ENCODE assay signal across 13 cellular contexts in genomic region chr4:68906238-68907137, GRCh38. TPM values are rescaled to one million over a fixed set of nuclear protein-coding genes. Genes with fewer than 3 reads are reported as not detected.
DNase-seq lines count a peak whose midpoint lies in the region; ATAC-seq, FAIRE-seq and TF ChIP-seq lines count a peak whose summit lies in the region.
"Had no signal": no experiment of that assay in that cellular context is flagged by ENCODE, and none has a peak within 500 bp of the region (broad histone marks: within the 10 kb centered on the region; RNA-seq: fewer than 3 reads in every experiment).

No MANE protein-coding gene starts in this region.

- POLR2A ChIA-PET in activated CD4-positive, alpha-beta memory T cell treated with anti-CD3 and anti-CD28 coated beads for 36 hours (lab: Charles Lee), result no interaction called here

- no peak for TF ChIP-seq CTCF in WI38 (IDR thresholded peaks at IDR 0.05; ENCODE audit: low read depth, low read length)
- TF ChIP-seq CTCF in pancreas (IDR thresholded peaks at IDR 0.05), result no peak

- H3K4me1 Mint-ChIP-seq in activated CD4-positive, alpha-beta memory T cell treated with anti-CD3 and anti-CD28 coated beads for 36 hours (ENCODE audit: low read depth), result no peaks in the 10 kb centered on the region
- H3K4me1 Mint-ChIP-seq: activated CD4-positive, alpha-beta T cell treated with anti-CD3 and anti-CD28 coated beads for 36 hours; activated naive CD8-positive, alpha-beta T cell treated with anti-CD3 and anti-CD28 coated beads, Interleukin-2, amount 10 ng/mL, durations not matched to agents 7 days and 5 days had no signal

- no peaks in the 10 kb centered on the region for H3K9me3 Mint-ChIP-seq in activated CD4-positive, alpha-beta memory T cell treated with anti-CD3 and anti-CD28 coated beads for 36 hours
- H3K9me3 Mint-ChIP-seq: activated naive CD8-positive, alpha-beta T cell treated with anti-CD3 and anti-CD28 coated beads, Interleukin-2, amount 10 ng/mL, durations not matched to agents 7 days and 5 days; stimulated activated naive CD8-positive, alpha-beta T cell treated with anti-CD3 and anti-CD28 coated beads, Interleukin-15, Interleukin-2, amounts not matched to agents 100 ng/mL and 50 ng/mL, for 24 hours had no signal

- H3K27me3 ChIP-seq in iPS DF 6.9 (ENCODE audit: control insufficient read depth, insufficient read depth, low read length) (no peaks in the 10 kb centered on the region), pancreas (no peaks in the 10 kb centered on the region)
- H3K27me3 ChIP-seq: sigmoid colon had no signal

- ATAC-seq in pancreas (peak; percentile 36 to 64 (median 54)), HG03196 (IDR thresholded peaks at IDR 0.05; ENCODE audit: unreplicated experiment) (no peak)
- ATAC-seq: activated CD4-positive, alpha-beta T cell treated with anti-CD3 and anti-CD28 coated beads for 36 hours had no signal

- H3K36me3 ChIP-seq in iPS DF 6.9 (ENCODE audit: control insufficient read depth, insufficient read depth, low read length) (no peaks in the 10 kb centered on the region), pancreas (no peaks in the 10 kb centered on the region)
- H3K36me3 ChIP-seq: sigmoid colon had no signal

- H3K4me3 ChIP-seq in WI38 (ENCODE audit: low read depth, low read length), result peak overlapping the region; percentile 43
- no peak overlapping the region; the same call in 1 of the 2 replicates for H3K4me3 ChIP-seq in iPS DF 6.9 (ENCODE audit: low read length)
- peak overlapping the region; percentile 22 to 36 (median 32) for H3K4me3 ChIP-seq in pancreas
- H3K4me3 ChIP-seq: sigmoid colon had no signal

- CTCF ChIA-PET in activated CD4-positive, alpha-beta memory T cell treated with anti-CD3 and anti-CD28 coated beads for 36 hours (lab: Charles Lee), result no interaction called here

- intact Hi-C loops in pancreas (cut with DNase I), result no loop called here
- intact Hi-C loops in activated CD4-positive, alpha-beta memory T cell treated with anti-CD3 and anti-CD28 coated beads for 36 hours (cut with micrococcal nuclease), result no loop called here

- no peak overlapping the region for H3K4me3 Mint-ChIP-seq in activated CD4-positive, alpha-beta memory T cell treated with anti-CD3 and anti-CD28 coated beads for 36 hours
- H3K4me3 Mint-ChIP-seq: activated CD4-positive, alpha-beta T cell treated with anti-CD3 and anti-CD28 coated beads for 36 hours; activated naive CD8-positive, alpha-beta T cell treated with anti-CD3 and anti-CD28 coated beads, Interleukin-2, amount 10 ng/mL, durations not matched to agents 7 days and 5 days; stimulated activated naive CD8-positive, alpha-beta T cell treated with anti-CD3 and anti-CD28 coated beads, Interleukin-15, Interleukin-2, amounts not matched to agents 100 ng/mL and 50 ng/mL, for 24 hours had no signal

- peak overlapping the region; percentile 10 for H3K27ac ChIP-seq in iPS DF 6.9 (ENCODE audit: low read length)
- peak overlapping the region; percentile 56 to 94 (median 85) for H3K27ac ChIP-seq in pancreas

- no peak overlapping the region for H3K27ac Mint-ChIP-seq in activated CD4-positive, alpha-beta memory T cell treated with anti-CD3 and anti-CD28 coated beads for 36 hours
- H3K27ac Mint-ChIP-seq: activated CD4-positive, alpha-beta T cell treated with anti-CD3 and anti-CD28 coated beads for 36 hours; activated naive CD8-positive, alpha-beta T cell treated with anti-CD3 and anti-CD28 coated beads, Interleukin-2, amount 10 ng/mL, durations not matched to agents 7 days and 5 days; stimulated activated naive CD8-positive, alpha-beta T cell treated with anti-CD3 and anti-CD28 coated beads, Interleukin-15, Interleukin-2, amounts not matched to agents 100 ng/mL and 50 ng/mL, for 24 hours had no signal

- no peaks in the 10 kb centered on the region for H3K27me3 Mint-ChIP-seq in activated CD4-positive, alpha-beta memory T cell treated with anti-CD3 and anti-CD28 coated beads for 36 hours
- H3K27me3 Mint-ChIP-seq: activated naive CD8-positive, alpha-beta T cell treated with anti-CD3 and anti-CD28 coated beads, Interleukin-2, amount 10 ng/mL, durations not matched to agents 7 days and 5 days; stimulated activated naive CD8-positive, alpha-beta T cell treated with anti-CD3 and anti-CD28 coated beads, Interleukin-15, Interleukin-2, amounts not matched to agents 100 ng/mL and 50 ng/mL, for 24 hours had no signal

- H3K36me3 Mint-ChIP-seq in activated CD4-positive, alpha-beta memory T cell treated with anti-CD3 and anti-CD28 coated beads for 36 hours, result no peaks in the 10 kb centered on the region
- H3K36me3 Mint-ChIP-seq: activated naive CD8-positive, alpha-beta T cell treated with anti-CD3 and anti-CD28 coated beads, Interleukin-2, amount 10 ng/mL, durations not matched to agents 7 days and 5 days had no signal

- H3K9me3 ChIP-seq in iPS DF 6.9 (ENCODE audit: control insufficient read depth, insufficient read depth, low read length) (no peaks in the 10 kb centered on the region), pancreas (no peaks in the 10 kb centered on the region)
- H3K9me3 ChIP-seq: sigmoid colon had no signal

- peak; percentile 20 for DNase-seq in EL
- peak; percentile 37 for DNase-seq in iPS DF 6.9 (ENCODE audit: low read depth, low spot score)
- peak in 5 of 6 donors; percentile 28 to 58 (median 33) for DNase-seq in pancreas
- DNase-seq in activated CD8-positive, alpha-beta memory T cell treated with anti-CD3 and anti-CD28 coated beads for 24 hours, result no peak
- DNase-seq in HuH-7.5 (ENCODE audit: low spot score), result no peak
- DNase-seq in activated CD4-positive, alpha-beta memory T cell treated with anti-CD3 and anti-CD28 coated beads for 36 hours, result no peak
- DNase-seq: activated CD4-positive, alpha-beta T cell treated with anti-CD3 and anti-CD28 coated beads for 36 hours; activated naive CD8-positive, alpha-beta T cell treated with anti-CD3 and anti-CD28 coated beads, Interleukin-2, amount 10 ng/mL, durations not matched to agents 7 days and 5 days; Kasumi-1; sigmoid colon had no signal

- no CpG with 5 or more reads among the region's 24 CpGs for WGBS in iPS DF 6.9 (ENCODE audit: insufficient coverage, insufficient read length)
- WGBS in pancreas, 2 donors, result 18 to 21% methylated on average over 24 of the region's 24 CpGs

- FAIRE-seq in pancreas (lab: Jason Lieb, UNC), result no peak

- H3K4me1 ChIP-seq in iPS DF 6.9 (ENCODE audit: control insufficient read depth, insufficient read depth, low read length) (peaks cover 8% of the 10 kb centered on the region; the same call in 1 of the 2 replicates), pancreas (peaks cover 11 to 25% (median 16%) of the 10 kb centered on the region in 3 donors)

RNA-seq across cellular contexts. Expression of gene UGT2A3, which starts 45.1 kb away (rescaled TPM):
- 10 to 100 TPM; 16.6 to 38.5 (median 26.9) TPM for total RNA-seq in pancreas
- 10 to 100 TPM in 1 of 2 donors, 1 to 10 TPM in 1; 6.5 to 27.1 TPM for polyA plus RNA-seq in pancreas
- not detected for total RNA-seq in activated CD4-positive, alpha-beta memory T cell treated with anti-CD3 and anti-CD28 coated beads for 36 hours
- total RNA-seq: activated CD4-positive, alpha-beta T cell treated with anti-CD3 and anti-CD28 coated beads for 36 hours; activated naive CD8-positive, alpha-beta T cell treated with anti-CD3 and anti-CD28 coated beads, Interleukin-2, amount 10 ng/mL, durations not matched to agents 7 days and 5 days; sigmoid colon had no signal

Comparison
In these comparisons a context has a peak if more than half of its experiments do, and no peak if none do; other contexts are left out.
1. DNase-seq: peak in EL (single experiment), iPS DF 6.9 (single experiment) and pancreas (5 of 6); none in activated CD8-positive, alpha-beta memory T cell treated with anti-CD3 and anti-CD28 coated beads for 24 hours (single experiment), HuH-7.5 (single experiment) and activated CD4-positive, alpha-beta memory T cell treated with anti-CD3 and anti-CD28 coated beads for 36 hours (single experiment).
2. RNA of gene UGT2A3, which starts 45.1 kb away (total RNA-seq): 16.6 to 38.5 TPM in pancreas; not detected in activated CD4-positive, alpha-beta memory T cell treated with anti-CD3 and anti-CD28 coated beads for 36 hours; every median in the first group is over 10 times any median in the second.